ENCODE assay signal across 19 cellular contexts in genomic region chr12:115817399-115817798, GRCh38.
"Had no signal": no experiment of that assay in that cellular context is flagged by ENCODE, and none has a peak within 500 bp of the region (broad histone marks: within the 10 kb centered on the region; RNA-seq: fewer than 3 reads in every experiment).

No MANE protein-coding gene starts in this region.

- DNase-seq: activated CD4-positive, alpha-beta T cell treated with anti-CD3 and anti-CD28 coated beads, Interleukin-2, amount 10 ng/mL, durations not matched to agents 7 days and 5 days; activated CD8-positive, alpha-beta T cell treated with anti-CD3 and anti-CD28 coated beads, Interleukin-2, amount 10 ng/mL, durations not matched to agents 7 days and 5 days; activated naive CD4-positive, alpha-beta T cell treated with Interleukin-2 at 50 U/mL for 16 hours; activated naive CD8-positive, alpha-beta T cell treated with anti-CD3 and anti-CD28 coated beads, Interleukin-2, amount 10 ng/mL, durations not matched to agents 7 days and 5 days; activated T-cell treated with anti-CD3 and anti-CD28 coated beads, Interleukin-2, amount 50 U/mL, for 24 hours; amygdala; foreskin keratinocyte; sigmoid colon; spleen; stimulated activated CD8-positive, alpha-beta memory T cell treated with anti-CD3 and anti-CD28 coated beads, Interleukin-4, amount 100 ng/mL, for 48 hours; stimulated activated naive CD4-positive, alpha-beta T cell had no signal

- H3K9me3 ChIP-seq: neutrophil, sigmoid colon, tibial nerve, vagina had no signal

- H3K36me3 ChIP-seq: cardiac muscle cell, neutrophil, sigmoid colon, spleen, tibial nerve, vagina had no signal

- H3K4me3 ChIP-seq: cardiac muscle cell, lung, sigmoid colon, spleen, tibial nerve, vagina had no signal

- H3K4me1 ChIP-seq: foreskin keratinocyte, sigmoid colon, spleen, tibial nerve, vagina had no signal

- ATAC-seq: activated CD4-positive, CD25-positive, alpha-beta regulatory T cell treated with anti-CD3 and anti-CD28 coated beads, Interleukin-2, amount 50 U/mL, for 24 hours; activated CD8-positive, alpha-beta T cell treated with anti-CD3 and anti-CD28 coated beads, Interleukin-2, amount 10 ng/mL, durations not matched to agents 7 days and 5 days; foreskin keratinocyte; natural killer cell treated with Interleukin-12 subunit alpha and Interleukin-12 subunit beta and Interleukin-15 and Interleukin-18, amount 100 ng/mL, for 72 hours had no signal

- H3K27ac ChIP-seq: cardiac muscle cell, epithelial cell of prostate, foreskin keratinocyte, neutrophil, sigmoid colon, spleen, tibial nerve, vagina had no signal

- H3K27me3 ChIP-seq: cardiac muscle cell, foreskin keratinocyte, tibial nerve, vagina had no signal
